Comparison of ENCODE assay signal across 1 cellular context in genomic region chr1:215418876-215419442, GRCh38.
TF ChIP-seq lines count a peak whose summit lies in the region.

No MANE protein-coding gene starts in this region.

TF ChIP-seq in SK-N-SH, 30 proteins besides CTCF, POLR2A, EP300 and RAD21 (continued from another document):
- TF ChIP-seq REST (IDR thresholded peaks at IDR 0.05; ENCODE audit: low read depth, low read length), result no peak
- TF ChIP-seq GABPA (IDR thresholded peaks at IDR 0.05; ENCODE audit: low read depth), result peak; percentile 34; the same call in 1 of the 2 replicates
- no peak for TF ChIP-seq JUND (IDR thresholded peaks at IDR 0.05)
